8 cellular contexts compared by ENCODE assay signal in the genomic region with DNA sequence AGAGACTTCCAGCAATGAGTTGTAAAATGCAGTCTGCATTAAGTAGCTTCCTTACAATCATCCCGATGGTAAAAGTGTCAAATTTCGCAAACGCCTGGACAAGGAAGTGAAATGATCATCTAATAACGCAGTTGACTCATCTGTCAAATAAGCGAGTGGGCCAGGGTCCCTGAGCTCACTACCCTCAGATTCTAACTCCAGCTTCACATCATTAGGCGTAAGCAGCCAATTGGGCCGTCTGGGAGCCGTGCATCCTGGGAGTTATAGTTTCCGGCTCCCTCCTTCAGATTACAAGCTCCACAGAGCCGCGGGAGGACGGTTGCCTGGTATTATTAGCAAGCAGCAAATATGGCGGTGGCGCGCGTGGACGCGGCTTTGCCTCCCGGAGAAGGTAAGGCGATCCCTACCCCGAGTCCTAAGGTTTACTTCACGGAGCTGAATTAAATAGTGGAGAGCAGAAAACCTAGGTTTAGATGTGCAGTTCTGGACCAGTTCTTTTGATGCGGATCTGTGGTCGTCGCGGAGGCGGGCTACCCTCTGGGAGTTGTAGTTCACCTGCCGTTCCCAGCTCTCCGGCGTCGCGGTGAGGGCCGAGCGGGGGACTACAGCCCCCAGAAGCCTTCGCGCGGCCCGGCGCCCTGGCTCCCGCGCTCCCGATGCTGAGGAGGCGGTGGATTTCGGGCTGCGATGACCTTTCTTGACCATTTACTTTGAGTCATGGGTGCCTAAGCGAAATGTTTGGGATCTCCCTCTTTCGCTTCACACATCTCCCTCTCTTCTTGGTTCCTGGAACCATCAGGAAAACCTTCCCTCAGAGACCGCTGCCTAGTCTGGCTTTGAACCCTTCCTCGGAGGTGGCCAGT. TPM values are rescaled to one million over a fixed set of nuclear protein-coding genes. Genes with fewer than 3 reads are reported as not detected.
DNase-seq lines count a peak whose midpoint lies in the region; ATAC-seq and TF ChIP-seq lines count a peak whose summit lies in the region.

A gene with protein sequence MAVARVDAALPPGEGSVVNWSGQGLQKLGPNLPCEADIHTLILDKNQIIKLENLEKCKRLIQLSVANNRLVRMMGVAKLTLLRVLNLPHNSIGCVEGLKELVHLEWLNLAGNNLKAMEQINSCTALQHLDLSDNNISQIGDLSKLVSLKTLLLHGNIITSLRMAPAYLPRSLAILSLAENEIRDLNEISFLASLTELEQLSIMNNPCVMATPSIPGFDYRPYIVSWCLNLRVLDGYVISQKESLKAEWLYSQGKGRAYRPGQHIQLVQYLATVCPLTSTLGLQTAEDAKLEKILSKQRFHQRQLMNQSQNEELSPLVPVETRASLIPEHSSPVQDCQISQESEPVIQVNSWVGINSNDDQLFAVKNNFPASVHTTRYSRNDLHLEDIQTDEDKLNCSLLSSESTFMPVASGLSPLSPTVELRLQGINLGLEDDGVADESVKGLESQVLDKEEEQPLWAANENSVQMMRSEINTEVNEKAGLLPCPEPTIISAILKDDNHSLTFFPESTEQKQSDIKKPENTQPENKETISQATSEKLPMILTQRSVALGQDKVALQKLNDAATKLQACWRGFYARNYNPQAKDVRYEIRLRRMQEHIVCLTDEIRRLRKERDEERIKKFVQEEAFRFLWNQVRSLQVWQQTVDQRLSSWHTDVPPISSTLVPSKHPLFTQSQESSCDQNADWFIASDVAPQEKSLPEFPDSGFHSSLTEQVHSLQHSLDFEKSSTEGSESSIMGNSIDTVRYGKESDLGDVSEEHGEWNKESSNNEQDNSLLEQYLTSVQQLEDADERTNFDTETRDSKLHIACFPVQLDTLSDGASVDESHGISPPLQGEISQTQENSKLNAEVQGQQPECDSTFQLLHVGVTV (plus strand): TSS at position 286 of the 863 bp plus-strand sequence. CDS start 63 bp downstream, at position 349.

- POLR2A ChIA-PET in naive thymus-derived CD4-positive, alpha-beta T cell (lab: Charles Lee), result interaction anchor here (0.7 to 2.7 kb wide), 19 partner anchors 10 to 1464 kb away, joined by 3 to 34 read pairs (median 4); a partner anchor contains a TSS

- H2AFZ ChIP-seq in Karpas-422 (ENCODE audit: low read length) (peak within 1 kb of the TSS; percentile 93), fibroblast of lung (ENCODE audit: low read length) (peak within 1 kb of the TSS; percentile 98)

- H3K27me3 Mint-ChIP-seq in naive thymus-derived CD4-positive, alpha-beta T cell, result no peaks in the 10 kb centered on the region
- no peaks in the 10 kb centered on the region for H3K27me3 Mint-ChIP-seq in stimulated activated naive B cell treated with anti-CD40 and anti-IgM and Interleukin-4, amounts not matched to agents 10 μg/mL and 1 μg/mL and 100 μg/mL, for 72 hours

- no peaks in the 10 kb centered on the region for H3K9me2 ChIP-seq in Karpas-422 (replicated peaks; ENCODE audit: insufficient read depth, low read length)

- H3K4me2 ChIP-seq in Karpas-422 (ENCODE audit: low read depth, low read length, poor library complexity, severe bottlenecking) (peak within 1 kb of the TSS; percentile 96), fibroblast of lung (ENCODE audit: extremely low read depth, insufficient read depth, low read length) (peak within 1 kb of the TSS; percentile 91)

- H3K27ac ChIP-seq in Karpas-422 (ENCODE audit: low read length) (peak within 1 kb of the TSS; percentile 67), fibroblast of lung (ENCODE audit: insufficient read depth, low read length) (peak within 1 kb of the TSS; percentile 87)
- H3K27ac ChIP-seq in naive thymus-derived CD4-positive, alpha-beta T cell (ENCODE audit: low read depth, low read length), result peak within 1 kb of the TSS; percentile 82

- peak within 1 kb of the TSS; percentile 88 to 100 (median 98) for H3K4me3 Mint-ChIP-seq in naive thymus-derived CD4-positive, alpha-beta T cell
- peak within 1 kb of the TSS; percentile 98 to 99 for H3K4me3 Mint-ChIP-seq in stimulated activated naive B cell treated with anti-CD40 and anti-IgM and Interleukin-4, amounts not matched to agents 10 μg/mL and 1 μg/mL and 100 μg/mL, for 72 hours

- H3K9me3 ChIP-seq in Karpas-422 (ENCODE audit: low read length) (no peaks in the 10 kb centered on the region), fibroblast of lung (ENCODE audit: control insufficient read depth, insufficient read depth, low read depth, low read length) (no peaks in the 10 kb centered on the region)
- no peaks in the 10 kb centered on the region for H3K9me3 ChIP-seq in naive thymus-derived CD4-positive, alpha-beta T cell (ENCODE audit: control insufficient read depth in 2 of 3, low read length in 3 of 3)

- H3K27me3 ChIP-seq in Karpas-422 (ENCODE audit: low read length) (no peaks in the 10 kb centered on the region), fibroblast of lung (ENCODE audit: control insufficient read depth, insufficient read depth, low read length) (no peaks in the 10 kb centered on the region)
- no peaks in the 10 kb centered on the region for H3K27me3 ChIP-seq in naive thymus-derived CD4-positive, alpha-beta T cell (ENCODE audit: control insufficient read depth in 2 of 2, insufficient read depth in 2 of 2, low read length in 2 of 2)

- no peaks in the 10 kb centered on the region for H4K20me1 ChIP-seq in Karpas-422 (ENCODE audit: insufficient read depth, low read depth, low read length)
- no peaks in the 10 kb centered on the region for H4K20me1 ChIP-seq in fibroblast of lung (ENCODE audit: control insufficient read depth, extremely low read depth, insufficient read depth, low read length)

- peaks cover 18% of the 10 kb centered on the region; the same call in 1 of the 2 replicates for H3K36me3 ChIP-seq in Karpas-422 (ENCODE audit: insufficient read depth, low read length)
- no peaks in the 10 kb centered on the region for H3K36me3 ChIP-seq in fibroblast of lung (ENCODE audit: control insufficient read depth, insufficient read depth, low read length)
- peaks cover 0 to 14% (median 0%) of the 10 kb centered on the region in 3 experiments for H3K36me3 ChIP-seq in naive thymus-derived CD4-positive, alpha-beta T cell (ENCODE audit: control insufficient read depth in 2 of 3, insufficient read depth in 3 of 3, low read length in 3 of 3)

- DNase-seq in DMS79 treated with DMSO at 0.1 percent for 48 hours (lab: John Stamatoyannopoulos, UW), result peak; percentile 98
- DNase-seq in Karpas-422, result peak; percentile 96
- peak; percentile 99 for DNase-seq in RKO (ENCODE audit: low spot score)
- DNase-seq in activated T-helper 1 cell treated with Interleukin-2 at 50 U/mL for 16 hours (ENCODE audit: low read depth), result peak; percentile 73
- DNase-seq in fibroblast of lung (ENCODE audit: low read depth in 2 of 2), result peak; percentile 92 to 95
- peak; percentile 70 to 90 (median 88) for DNase-seq in naive thymus-derived CD4-positive, alpha-beta T cell
- DNase-seq in stimulated activated naive B cell treated with anti-CD40 and anti-IgM and Interleukin-4, amounts not matched to agents 10 μg/mL and 1 μg/mL and 100 μg/mL, for 72 hours, result peak; percentile 85

- H3K4me3 ChIP-seq in Karpas-422 (ENCODE audit: low read length), result peak within 1 kb of the TSS; percentile 78
- peak within 1 kb of the TSS; percentile 80 to 98 (median 83) for H3K4me3 ChIP-seq in fibroblast of lung (replicated peaks in 1 of 4; ENCODE audit: control extremely low read depth in 1 of 4, insufficient read depth in 1 of 4, low read depth in 3 of 4, low read length in 4 of 4)
- H3K4me3 ChIP-seq in naive thymus-derived CD4-positive, alpha-beta T cell (ENCODE audit: low read length), result peak within 1 kb of the TSS; percentile 91

- H3K9ac ChIP-seq in Karpas-422 (ENCODE audit: low read length), result peak within 1 kb of the TSS; percentile 79
- H3K9ac ChIP-seq in fibroblast of lung (ENCODE audit: insufficient read depth, low read length), result peak within 1 kb of the TSS; percentile 73

- H3K9me3 Mint-ChIP-seq in naive thymus-derived CD4-positive, alpha-beta T cell, result no peaks in the 10 kb centered on the region
- H3K9me3 Mint-ChIP-seq in stimulated activated naive B cell treated with anti-CD40 and anti-IgM and Interleukin-4, amounts not matched to agents 10 μg/mL and 1 μg/mL and 100 μg/mL, for 72 hours, result no peaks in the 10 kb centered on the region

- CTCF ChIA-PET in naive thymus-derived CD4-positive, alpha-beta T cell (lab: Charles Lee), result interaction anchor here (0.6 to 1.1 kb wide), 3 partner anchors 78 to 1201 kb away, joined by 3 read pairs; no protein-coding TSS in a partner anchor

- intact Hi-C loops in naive thymus-derived CD4-positive, alpha-beta T cell (cut with micrococcal nuclease), result loop anchor here (1.0 to 5.0 kb wide), 16 partner anchors 38 to 1907 kb away; a partner anchor contains a TSS

- H3K27ac Mint-ChIP-seq in naive thymus-derived CD4-positive, alpha-beta T cell, result peak within 1 kb of the TSS; percentile 91 to 98 (median 97)
- H3K27ac Mint-ChIP-seq in stimulated activated naive B cell treated with anti-CD40 and anti-IgM and Interleukin-4, amounts not matched to agents 10 μg/mL and 1 μg/mL and 100 μg/mL, for 72 hours, result peak within 1 kb of the TSS; percentile 99

- no peak for TF ChIP-seq CTCF in fibroblast of lung (conservative IDR thresholded peaks at IDR 0.05 in 1 of 2, IDR thresholded peaks at IDR 0.05 in 1 of 2; ENCODE audit: low read depth in 1 of 2, low read length in 2 of 2)

- peaks cover 28% of the 10 kb centered on the region for H3K4me1 ChIP-seq in Karpas-422 (ENCODE audit: low read length)
- H3K4me1 ChIP-seq in fibroblast of lung (ENCODE audit: control insufficient read depth, extremely low read depth, insufficient read depth, low read length), result no peaks in the 10 kb centered on the region
- peaks cover 25 to 30% of the 10 kb centered on the region in 2 donors for H3K4me1 ChIP-seq in naive thymus-derived CD4-positive, alpha-beta T cell (ENCODE audit: control insufficient read depth in 2 of 2, insufficient read depth in 2 of 2, low read length in 2 of 2)

- peaks cover 4 to 12% (median 10%) of the 10 kb centered on the region in 5 donors for H3K36me3 Mint-ChIP-seq in naive thymus-derived CD4-positive, alpha-beta T cell
- peaks cover 2 to 7% of the 10 kb centered on the region in 2 donors for H3K36me3 Mint-ChIP-seq in stimulated activated naive B cell treated with anti-CD40 and anti-IgM and Interleukin-4, amounts not matched to agents 10 μg/mL and 1 μg/mL and 100 μg/mL, for 72 hours

- peak; percentile 92 for ATAC-seq in GM21825 (IDR thresholded peaks at IDR 0.05; ENCODE audit: unreplicated experiment)
- peak; percentile 98 for ATAC-seq in naive thymus-derived CD4-positive, alpha-beta T cell
- peak; percentile 92 to 94 for ATAC-seq in stimulated activated naive B cell treated with anti-CD40 and anti-IgM and Interleukin-4, amounts not matched to agents 10 μg/mL and 1 μg/mL and 100 μg/mL, for 72 hours (replicated peaks)

- peaks cover 26 to 57% (median 44%) of the 10 kb centered on the region in 7 donors for H3K4me1 Mint-ChIP-seq in naive thymus-derived CD4-positive, alpha-beta T cell
- peaks cover 17 to 28% of the 10 kb centered on the region in 2 donors for H3K4me1 Mint-ChIP-seq in stimulated activated naive B cell treated with anti-CD40 and anti-IgM and Interleukin-4, amounts not matched to agents 10 μg/mL and 1 μg/mL and 100 μg/mL, for 72 hours

- H3K79me2 ChIP-seq in Karpas-422 (ENCODE audit: low read length) (peaks cover 34% of the 10 kb centered on the region), fibroblast of lung (ENCODE audit: control insufficient read depth, insufficient read depth, low read length) (peaks cover 19% of the 10 kb centered on the region)

RNA-seq across cellular contexts. Expression of the gene that starts here (rescaled TPM):
- total RNA-seq in Karpas-422 (2014; rRNA removed; shearing (Covaris generic); ENCODE audit: low replicate concordance), result 15.0 and 21.7 TPM in 2 replicates
- 10.1 and 10.8 TPM in 2 replicates for total RNA-seq in fibroblast of lung
- polyA plus RNA-seq in fibroblast of lung, result 2.0 and 2.7 TPM in 2 replicates
- 2.6 and 3.8 TPM in 2 replicates for polyA plus RNA-seq in fibroblast of lung (2012)
- polyA minus RNA-seq in fibroblast of lung (ENCODE audit: low replicate concordance), result 4.7 and 7.2 TPM in 2 replicates
- total RNA-seq in naive thymus-derived CD4-positive, alpha-beta T cell, result 10 to 100 TPM in 3 of 5 experiments, 1 to 10 TPM in 2; 5.5 to 21.7 (median 10.9) TPM
- 1 to 10 TPM; 3.4 to 3.8 TPM for polyA plus RNA-seq in naive thymus-derived CD4-positive, alpha-beta T cell

Comparison
In these comparisons a context has a peak if more than half of its experiments do, and no peak if none do; other contexts are left out.
1. Peak in every context shown above with its lines: DNase-seq, ATAC-seq, H3K4me3 ChIP-seq and H3K27ac ChIP-seq.